28 cellular contexts compared by ENCODE assay signal in the genomic region with DNA sequence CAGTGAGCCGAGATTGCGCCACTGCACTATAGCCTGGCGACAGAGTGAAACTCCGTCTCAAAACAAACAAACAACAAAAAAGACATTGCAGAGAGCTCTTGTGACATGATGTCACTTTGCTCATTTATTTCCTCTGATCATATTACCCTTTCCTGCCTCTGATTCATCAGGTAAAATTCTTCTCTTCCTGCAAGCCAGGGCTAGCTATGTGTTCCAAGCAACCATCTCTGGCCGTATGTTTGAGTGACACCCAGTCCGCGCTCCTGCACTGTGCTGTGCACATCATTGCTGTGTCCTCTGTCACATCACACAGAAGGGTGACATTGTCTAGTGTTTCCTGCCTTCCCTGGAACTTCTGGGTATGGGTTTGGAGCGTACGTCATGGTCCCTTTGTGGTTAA.
DNase-seq lines count a peak whose midpoint lies in the region; ATAC-seq, FAIRE-seq and TF ChIP-seq lines count a peak whose summit lies in the region.
"Had no signal": no experiment of that assay in that cellular context is flagged by ENCODE, and none has a peak within 500 bp of the region (broad histone marks: within the 10 kb centered on the region; RNA-seq: fewer than 3 reads in every experiment).

No MANE protein-coding gene starts in this region.

- no peak overlapping the region for H3K27ac ChIP-seq in RWPE2 (ENCODE audit: poor library complexity, severe bottlenecking)
- H3K27ac ChIP-seq: esophagus squamous epithelium, gastrocnemius medialis, pancreas, transverse colon, WERI-Rb-1 had no signal

- no peak for FAIRE-seq in GM12892 (lab: Jason Lieb, UNC)
- FAIRE-seq: astrocyte, H1, pancreas, small intestine had no signal

- peak; percentile 68 for ATAC-seq in RWPE2 (ENCODE audit: low read depth)
- no peak for ATAC-seq in GM19452 (IDR thresholded peaks at IDR 0.05; ENCODE audit: unreplicated experiment)
- ATAC-seq in GM21723 (IDR thresholded peaks at IDR 0.05; ENCODE audit: unreplicated experiment), result no peak
- ATAC-seq: gastrocnemius medialis, left cardiac atrium, pancreas had no signal

- H3K9me3 ChIP-seq in RWPE2 (ENCODE audit: severe bottlenecking), result no peaks in the 10 kb centered on the region
- H3K9me3 ChIP-seq: esophagus squamous epithelium, gastrocnemius medialis, pancreas, transverse colon had no signal

- no peaks in the 10 kb centered on the region for H3K27me3 ChIP-seq in RWPE2 (ENCODE audit: insufficient read depth, poor library complexity, severe bottlenecking)
- H3K27me3 ChIP-seq: esophagus squamous epithelium, gastrocnemius medialis, pancreas, transverse colon had no signal

- peaks cover 5% of the 10 kb centered on the region for H3K4me1 ChIP-seq in RWPE2 (ENCODE audit: insufficient read depth, poor library complexity, severe bottlenecking)
- H3K4me1 ChIP-seq: esophagus squamous epithelium, gastrocnemius medialis, pancreas, transverse colon had no signal

- no peaks in the 10 kb centered on the region for H3K36me3 ChIP-seq in RWPE2 (ENCODE audit: low read depth)
- H3K36me3 ChIP-seq: esophagus squamous epithelium, gastrocnemius medialis, pancreas, transverse colon, WERI-Rb-1 had no signal

- no peak overlapping the region for H3K4me3 ChIP-seq in RWPE2 (ENCODE audit: severe bottlenecking)
- H3K4me3 ChIP-seq: esophagus squamous epithelium, gastrocnemius medialis, pancreas, transverse colon had no signal

- DNase-seq in SIG-M5 treated with dmso at 0.1 percent for 504 hours (lab: John Stamatoyannopoulos, UW; ENCODE audit: unreplicated experiment) (peak; percentile 11), SIG-M5 (lab: John Stamatoyannopoulos, UW) (no peak), M059J (ENCODE audit: low read depth) (peak; percentile 20), RWPE2 (ENCODE audit: low spot score) (no peak), NK-92 (lab: John Stamatoyannopoulos, UW; ENCODE audit: unreplicated experiment) (no peak), GM12892 (ENCODE audit: insufficient read length) (no peak)
- DNase-seq: activated CD4-positive, alpha-beta T cell treated with anti-CD3 and anti-CD28 coated beads for 48 hours; activated gamma-delta T cell; activated naive CD8-positive, alpha-beta T cell treated with anti-CD3 and anti-CD28 coated beads, Interleukin-2, amount 10 ng/mL, durations not matched to agents 7 days and 5 days; activated T-cell treated with anti-CD3 and anti-CD28 coated beads, Interleukin-2, amount 50 U/mL, for 24 hours; endodermal cell; esophagus squamous epithelium; gastrocnemius medialis; IMR-90; left cardiac atrium; NCI-H1092 treated with DMSO at 0.1 percent for 48 hours; NCI-H2171; NCI-H774; pancreas; small intestine; stimulated activated CD4-positive, alpha-beta T cell treated with anti-CD3 and anti-CD28 coated beads, Interleukin-1b, Interleukin-23, amount 100 ng/mL, for 48 hours; T1000; transverse colon; WERI-Rb-1 had no signal

- no peak for TF ChIP-seq POLR2A in GM12892 (IDR thresholded peaks at IDR 0.05; ENCODE audit: low read depth, low read length)

- TF ChIP-seq CTCF in RWPE2 (IDR thresholded peaks at IDR 0.05; ENCODE audit: poor library complexity, severe bottlenecking), result no peak

Comparison
In these comparisons a context has a peak if more than half of its experiments do, and no peak if none do; other contexts are left out.
1. DNase-seq: peak in SIG-M5 treated with dmso at 0.1 percent for 504 hours (single experiment) and M059J (single experiment); none in SIG-M5 (single experiment), RWPE2 (single experiment), NK-92 (single experiment) and GM12892 (single experiment).